In genomic region chr4:70992354-70992753, GRCh38 we compare ENCODE assay signal across 8 cellular contexts. TPM values are rescaled to one million over a fixed set of nuclear protein-coding genes. Genes with fewer than 3 reads are reported as not detected.
DNase-seq lines count a peak whose midpoint lies in the region; ATAC-seq and TF ChIP-seq lines count a peak whose summit lies in the region.

No MANE protein-coding gene starts in this region.

- TF ChIP-seq POLR2A in HCT116 (IDR thresholded peaks at IDR 0.05; ENCODE audit: borderline replicate concordance, extremely low read depth, insufficient read depth, insufficient read length), result no peak

- H3K4me2 ChIP-seq in HCT116 (ENCODE audit: low read length), result peak overlapping the region; percentile 84

- H3K9me2 ChIP-seq in HCT116 (ENCODE audit: insufficient read depth), result no peaks in the 10 kb centered on the region

- no peaks in the 10 kb centered on the region for H3K27me3 ChIP-seq in HCT116 (ENCODE audit: insufficient read depth, low read length)

- no peak for TF ChIP-seq RAD21 in HCT116 (IDR thresholded peaks at IDR 0.05; ENCODE audit: low read depth)

- H3K9ac ChIP-seq in HCT116 (ENCODE audit: low read length), result peak overlapping the region; percentile 86

- CTCF ChIA-PET in HCT116 (lab: Charles Lee), result interaction anchor here (5.1 kb wide), 1 partner anchor 18 kb away, joined by 28 read pairs; no protein-coding TSS in a partner anchor

- peaks cover 38% of the 10 kb centered on the region for H3K79me2 ChIP-seq in HCT116 (ENCODE audit: insufficient read depth, low read length)

- POLR2A ChIA-PET in HCT116 (lab: Charles Lee), result interaction anchor here (2.0 kb wide), 1 partner anchor 18 kb away, joined by 8 read pairs; no protein-coding TSS in a partner anchor

- ATAC-seq in HCT116 (no peak), left colon (peak; percentile 41), GM18858 (IDR thresholded peaks at IDR 0.05; ENCODE audit: unreplicated experiment) (no peak), HG02885 (IDR thresholded peaks at IDR 0.05; ENCODE audit: poor library complexity, unreplicated experiment) (no peak), GM21390 (IDR thresholded peaks at IDR 0.05; ENCODE audit: unreplicated experiment) (no peak)

- no peaks in the 10 kb centered on the region for H3K9me3 ChIP-seq in HCT116 (ENCODE audit: control insufficient read depth in 1 of 2, insufficient read depth in 1 of 2, low read depth in 1 of 2, low read length in 2 of 2)

- peak overlapping the region; percentile 95 for H3K4me3 ChIP-seq in HCT116 (replicated peaks in 1 of 2; ENCODE audit: low read depth in 1 of 2, low read length in 2 of 2)
- peak overlapping the region; percentile 85; the same call in 1 of the 2 replicates for H3K4me3 ChIP-seq in WI38 (ENCODE audit: low read depth, low read length)

- H3K36me3 ChIP-seq in HCT116 (ENCODE audit: control insufficient read depth in 1 of 2, insufficient read depth in 2 of 2, low read length in 2 of 2), result no peaks in the 10 kb centered on the region

- no peaks in the 10 kb centered on the region for H4K20me1 ChIP-seq in HCT116 (ENCODE audit: insufficient read depth)

- intact Hi-C loops in HCT116 (cut with micrococcal nuclease), result loop anchor here (5.0 to 10.0 kb wide), 3 partner anchors 90 to 308 kb away; partner anchors contain the start of genes MOB1B and UTP3
- intact Hi-C loops in left colon (cut with DNase I, micrococcal nuclease), result loop anchor here in 1 of 2 donors (5.0 to 10.0 kb wide), 2 partner anchors 88 to 155 kb away; partner anchors contain the start of genes GRSF1 and MOB1B

- H3K27ac ChIP-seq in 22Rv1 (peak overlapping the region; percentile 89), HCT116 (ENCODE audit: low read depth, low read length) (peak overlapping the region; percentile 62; the same call in 1 of the 2 replicates)

- no peak overlapping the region for H2AFZ ChIP-seq in HCT116 (ENCODE audit: low read depth, low read length, poor library complexity, severe bottlenecking)

- TF ChIP-seq CTCF in 22Rv1 (IDR thresholded peaks at IDR 0.05), result no peak
- no peak for TF ChIP-seq CTCF in HCT116 (IDR thresholded peaks at IDR 0.05 in 2 of 3, conservative IDR thresholded peaks at IDR 0.05 in 1 of 3; ENCODE audit: borderline replicate concordance in 1 of 3, insufficient read depth in 1 of 3, low read depth in 2 of 3, low read length in 2 of 3)
- no peak for TF ChIP-seq CTCF in WI38 (IDR thresholded peaks at IDR 0.05; ENCODE audit: low read depth, low read length)

- BruUV-seq in HCT116 (replicated peaks; lab: Mats Ljungman, UMichigan), result no TSS peak

- peaks cover 0 to 20% of the 10 kb centered on the region in 2 experiments; a peak in 3 of 4 replicates for H3K4me1 ChIP-seq in HCT116 (ENCODE audit: control insufficient read depth in 1 of 2, insufficient read depth in 2 of 2, low read length in 2 of 2)

- RAD21 ChIA-PET in HCT116 (lab: Charles Lee; ENCODE audit: low non-redundant PET in 1 of 2, low total read pairs in 2 of 2, uncharacterized antibody in 2 of 2, unreplicated experiment in 2 of 2), result interaction anchor here in 1 of 2 experiments (0.7 kb wide), 1 partner anchor 17 kb away, joined by 3 read pairs; no protein-coding TSS in a partner anchor

- DNase-seq in HCT116 (ENCODE audit: low read depth, low spot score) (peak; percentile 23), left colon (peak; percentile 20 to 43)
- DNase-seq in activated naive CD4-positive, alpha-beta T cell treated with anti-CD3 and anti-CD28 coated beads, Interleukin-2, amount 50 U/mL, for 16 hours, result no peak

TF ChIP-seq in HCT116, 20 proteins besides CTCF, POLR2A, EP300 and RAD21:
- TF ChIP-seq ATF3 (IDR thresholded peaks at IDR 0.05), result no peak
- TF ChIP-seq SP1 (IDR thresholded peaks at IDR 0.05; ENCODE audit: low read depth), result 0 out of 2 replicates have a peak, but pooled peaks have one; percentile 21
TF ChIP-seq in HCT116: peak in this region for 1.

RNA-seq across cellular contexts. Expression of gene DCK, which starts 1.1 kb away (rescaled TPM):
- total RNA-seq in HCT116 (2021; ENCODE audit: unreplicated experiment) (23.0 TPM), left colon (10 to 100 TPM; 11.9 to 13.5 TPM)
- polyA plus RNA-seq in HCT116 (2012), result 5.6 and 7.3 TPM in 2 replicates
